Comparison of ENCODE assay signal across 8 cellular contexts in genomic region chr10:102113261-102113955, GRCh38. TPM values are rescaled to one million over a fixed set of nuclear protein-coding genes. Genes with fewer than 3 reads are reported as not detected.
DNase-seq lines count a peak whose midpoint lies in the region; ATAC-seq and TF ChIP-seq lines count a peak whose summit lies in the region.

No MANE protein-coding gene starts in this region.

- H3K4me1 Mint-ChIP-seq in T-cell: peaks cover 55 to 60% (median 55%) of the 10 kb centered on the region in 3 donors

- DNase-seq in T-cell: peak in 1 of 34 experiments; percentile 7
- DNase-seq in fibroblast of mammary gland (ENCODE audit: low read depth): no peak
- no peak for DNase-seq in gastrocnemius medialis
- no peak for DNase-seq in Ammon's horn (ENCODE audit: low spot score)

- intact Hi-C loops in gastrocnemius medialis (cut with DNase I; ENCODE audit: low total_unique reads): no loop called here

- no peaks in the 10 kb centered on the region for H3K27me3 ChIP-seq in gastrocnemius medialis

- in situ Hi-C loops in gastrocnemius medialis (cut with MboI; ENCODE audit: low sequenced_read_pairs in 4 of 4): no loop called here

- peaks cover 26% of the 10 kb centered on the region for H3K36me3 Mint-ChIP-seq in T-cell

- H3K27me3 Mint-ChIP-seq in T-cell: no peaks in the 10 kb centered on the region

- H3K27ac ChIP-seq in gastrocnemius medialis: peak overlapping the region in 3 of 4 donors; percentile 76 to 100 (median 97)

- peak overlapping the region; percentile 77 to 86 for H3K27ac Mint-ChIP-seq in T-cell

- H3K9me3 Mint-ChIP-seq in T-cell: no peaks in the 10 kb centered on the region

- H3K36me3 ChIP-seq in gastrocnemius medialis: peaks cover 0 to 32% of the 10 kb centered on the region in 2 donors

- CTCF ChIA-PET in T-cell (lab: Charles Lee): interaction anchor here (0.6 to 2.2 kb wide), 11 partner anchors 10 to 1047 kb away, joined by 3 to 7 read pairs (median 4); partner anchors contain the start of gene PPRC1 (in 1 of the 2)

- no peak for ATAC-seq in T-cell (replicated peaks in 1 of 4)
- no peak for ATAC-seq in gastrocnemius medialis
- no peak for ATAC-seq in HG02642 (IDR thresholded peaks at IDR 0.05; ENCODE audit: poor library complexity, unreplicated experiment)
- ATAC-seq in GM21515 (IDR thresholded peaks at IDR 0.05; ENCODE audit: unreplicated experiment): no peak
- no peak for ATAC-seq in GM18868 (IDR thresholded peaks at IDR 0.05; ENCODE audit: unreplicated experiment)

- TF ChIP-seq POLR2A in gastrocnemius medialis (IDR thresholded peaks at IDR 0.05): no peak

- H3K4me1 ChIP-seq in gastrocnemius medialis: peaks cover 54 to 58% of the 10 kb centered on the region in 2 donors

- POLR2A ChIA-PET in T-cell (lab: Charles Lee): interaction anchor here (0.6 to 0.7 kb wide), 5 partner anchors 12 to 666 kb away, joined by 3 to 12 read pairs (median 3); no protein-coding TSS in a partner anchor

- H3K4me3 Mint-ChIP-seq in T-cell: peak overlapping the region; percentile 78 to 87 (median 80)

- TF ChIP-seq CTCF in GM12875 (IDR thresholded peaks at IDR 0.05; ENCODE audit: borderline replicate concordance, insufficient read depth, low read depth, low read length) (no peak), fibroblast of mammary gland (conservative IDR thresholded peaks at IDR 0.05; ENCODE audit: control insufficient read depth, insufficient read depth, low read depth, low read length) (no peak), gastrocnemius medialis (IDR thresholded peaks at IDR 0.05 in 4 of 5, conservative IDR thresholded peaks at IDR 0.05 in 1 of 5) (no peak)

- H3K4me3 ChIP-seq in GM12875 (ENCODE audit: low read depth, low read length): peak overlapping the region; percentile 86
- peak overlapping the region; percentile 68 for H3K4me3 ChIP-seq in fibroblast of mammary gland (ENCODE audit: control insufficient read depth, low read depth, low read length)
- peak overlapping the region; percentile 57 to 69 (median 64) for H3K4me3 ChIP-seq in gastrocnemius medialis

- no peaks in the 10 kb centered on the region for H3K9me3 ChIP-seq in gastrocnemius medialis

RNA-seq across cellular contexts. Expression of gene LDB1, which starts 6.8 kb away (rescaled TPM):
- total RNA-seq in T-cell: 100 to 1,000 TPM; 120 to 147 (median 126) TPM
- total RNA-seq in gastrocnemius medialis: 10 to 100 TPM; 15.9 to 32.7 (median 28.6) TPM

RNA-seq across cellular contexts. Expression of gene PPRC1, which starts 19.4 kb away (rescaled TPM):
- total RNA-seq in T-cell: 10 to 100 TPM; 33.5 to 55.1 (median 51.4) TPM
- 10 to 100 TPM; 13.3 to 26.5 (median 17.1) TPM for total RNA-seq in gastrocnemius medialis

RNA-seq across cellular contexts. Expression of gene NOLC1, which starts 38.8 kb away (rescaled TPM):
- 10 to 100 TPM; 40.7 to 69.8 (median 62.4) TPM for total RNA-seq in T-cell
- 10 to 100 TPM; 37.2 to 76.7 (median 71.1) TPM for total RNA-seq in gastrocnemius medialis

RNA-seq across cellular contexts. Expression of gene HPS6, which starts 48.3 kb away (rescaled TPM):
- total RNA-seq in T-cell: 10 to 100 TPM; 12.5 to 33.4 (median 26.7) TPM
- total RNA-seq in gastrocnemius medialis: 10 to 100 TPM; 12.7 to 21.8 (median 19.4) TPM

RNA-seq across cellular contexts. Expression of gene ARMH3, which starts 57.4 kb away (rescaled TPM):
- total RNA-seq in T-cell (10 to 100 TPM; 26.4 to 30.0 (median 27.2) TPM), gastrocnemius medialis (10 to 100 TPM in 3 of 4 donors, 1 to 10 TPM in 1; 9.7 to 14.9 (median 13.4) TPM)
